In the genomic region with DNA sequence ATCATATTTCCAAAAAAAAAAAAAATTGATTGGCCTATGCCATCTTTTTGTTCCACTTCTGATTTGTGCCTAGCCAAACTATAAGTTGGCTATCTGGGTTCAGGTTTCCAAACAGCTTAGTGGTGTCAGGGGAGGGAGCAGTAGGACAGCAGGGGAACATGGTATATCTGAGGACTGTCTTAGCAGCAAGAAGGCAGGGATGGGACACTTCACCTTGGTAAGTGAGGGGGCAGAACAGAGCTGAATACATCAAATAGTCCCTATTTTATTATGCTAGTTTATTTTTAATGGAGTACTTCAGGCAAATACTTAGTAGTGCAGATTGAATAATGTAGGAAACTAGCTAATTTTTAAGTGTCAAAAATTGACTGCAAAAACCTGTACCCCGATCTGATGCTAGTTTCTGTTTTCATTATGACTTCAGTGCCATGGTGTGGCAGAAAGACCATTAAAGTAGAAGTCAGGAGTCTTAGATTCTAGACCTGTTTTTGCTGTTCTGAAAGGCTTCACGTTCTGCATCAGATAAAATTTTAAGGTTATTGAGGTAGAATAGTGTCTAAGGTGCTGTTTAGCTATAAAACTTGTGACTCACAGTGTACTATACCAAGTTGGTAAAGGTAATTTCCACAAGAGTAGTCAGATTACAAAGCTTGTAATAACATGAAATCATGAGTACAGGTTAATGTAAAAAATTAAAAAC, we compare ENCODE assay signal across 10 cellular contexts. TPM values are rescaled to one million over a fixed set of nuclear protein-coding genes. Genes with fewer than 3 reads are reported as not detected.
DNase-seq lines count a peak whose midpoint lies in the region; ATAC-seq and TF ChIP-seq lines count a peak whose summit lies in the region.
"Had no signal": no experiment of that assay in that cellular context is flagged by ENCODE, and none has a peak within 500 bp of the region (broad histone marks: within the 10 kb centered on the region; RNA-seq: fewer than 3 reads in every experiment).

No MANE protein-coding gene starts in this region.

- POLR2A ChIA-PET in activated CD8-positive, alpha-beta T cell treated with anti-CD3 and anti-CD28 coated beads, Interleukin-2, amount 10 ng/mL, durations not matched to agents 7 days and 5 days (lab: Charles Lee) = interaction anchor here (0.6 to 2.3 kb wide), 12 partner anchors 8 to 271 kb away, joined by 3 to 28 read pairs (median 6); partner anchors contain the start of gene ZNRF2

- CTCF ChIA-PET in activated CD8-positive, alpha-beta T cell treated with anti-CD3 and anti-CD28 coated beads, Interleukin-2, amount 10 ng/mL, durations not matched to agents 7 days and 5 days (lab: Charles Lee) = interaction anchor here (0.7 to 3.0 kb wide), 19 partner anchors 8 to 241 kb away, joined by 3 to 46 read pairs (median 5); no protein-coding TSS in a partner anchor

- no peaks in the 10 kb centered on the region for H3K27me3 Mint-ChIP-seq in activated T-cell treated with anti-CD3 and anti-CD28 coated beads, Interleukin-2, amount 50 U/mL, for 72 hours (ENCODE audit: low read depth)
- no peaks in the 10 kb centered on the region for H3K27me3 Mint-ChIP-seq in activated CD8-positive, alpha-beta T cell treated with anti-CD3 and anti-CD28 coated beads, Interleukin-2, amount 10 ng/mL, durations not matched to agents 7 days and 5 days (ENCODE audit: low read depth)

- H3K4me3 Mint-ChIP-seq in activated T-cell treated with anti-CD3 and anti-CD28 coated beads, Interleukin-2, amount 50 U/mL, for 72 hours = peak overlapping the region; percentile 79 to 92
- H3K4me3 Mint-ChIP-seq in activated CD8-positive, alpha-beta T cell treated with anti-CD3 and anti-CD28 coated beads, Interleukin-2, amount 10 ng/mL, durations not matched to agents 7 days and 5 days = peak overlapping the region; percentile 79
- H3K4me3 Mint-ChIP-seq: neural crest cell had no signal

- no peaks in the 10 kb centered on the region for H3K9me3 ChIP-seq in ascending aorta

- H3K4me1 Mint-ChIP-seq in activated T-cell treated with anti-CD3 and anti-CD28 coated beads, Interleukin-2, amount 50 U/mL, for 72 hours (ENCODE audit: low read depth) = peaks cover 58% of the 10 kb centered on the region
- peaks cover 41% of the 10 kb centered on the region for H3K4me1 Mint-ChIP-seq in activated CD8-positive, alpha-beta T cell treated with anti-CD3 and anti-CD28 coated beads, Interleukin-2, amount 10 ng/mL, durations not matched to agents 7 days and 5 days (ENCODE audit: low read depth)
- H3K4me1 Mint-ChIP-seq: neural crest cell had no signal

- H3K27ac Mint-ChIP-seq in activated T-cell treated with anti-CD3 and anti-CD28 coated beads, Interleukin-2, amount 50 U/mL, for 72 hours = peak overlapping the region; percentile 98
- H3K27ac Mint-ChIP-seq in activated CD8-positive, alpha-beta T cell treated with anti-CD3 and anti-CD28 coated beads, Interleukin-2, amount 10 ng/mL, durations not matched to agents 7 days and 5 days = peak overlapping the region; percentile 97

- peaks cover 6% of the 10 kb centered on the region for H3K4me1 ChIP-seq in rectal smooth muscle tissue (ENCODE audit: control insufficient read depth, insufficient read depth, low read length)
- H3K4me1 ChIP-seq in ascending aorta = peaks cover 3 to 13% of the 10 kb centered on the region in 2 donors

- H3K9me3 Mint-ChIP-seq in activated T-cell treated with anti-CD3 and anti-CD28 coated beads, Interleukin-2, amount 50 U/mL, for 72 hours = peaks cover 2 to 3% of the 10 kb centered on the region in 2 donors
- H3K9me3 Mint-ChIP-seq in activated CD8-positive, alpha-beta T cell treated with anti-CD3 and anti-CD28 coated beads, Interleukin-2, amount 10 ng/mL, durations not matched to agents 7 days and 5 days (ENCODE audit: insufficient read depth) = peaks cover 3% of the 10 kb centered on the region
- H3K9me3 Mint-ChIP-seq: neural crest cell had no signal

- H3K9ac ChIP-seq in rectal smooth muscle tissue (ENCODE audit: low read length) = no peak overlapping the region

- H3K27me3 ChIP-seq in rectal smooth muscle tissue (ENCODE audit: control insufficient read depth, insufficient read depth, low read length) (no peaks in the 10 kb centered on the region), ascending aorta (no peaks in the 10 kb centered on the region)

- intact Hi-C loops in ascending aorta (cut with DNase I) = no loop called here

- no peak for TF ChIP-seq CTCF in ascending aorta (IDR thresholded peaks at IDR 0.05)

- H3K4me3 ChIP-seq in rectal smooth muscle tissue (ENCODE audit: low read length) = peak overlapping the region; percentile 40
- peak overlapping the region in 1 of 2 donors; percentile 35 for H3K4me3 ChIP-seq in ascending aorta

- peak; percentile 92 to 94 for ATAC-seq in activated T-cell treated with anti-CD3 and anti-CD28 coated beads, Interleukin-2, amount 50 U/mL, for 72 hours (replicated peaks in 1 of 2)
- peak; percentile 54 for ATAC-seq in HG03066 (IDR thresholded peaks at IDR 0.05; ENCODE audit: low read depth, unreplicated experiment)
- ATAC-seq in activated CD8-positive, alpha-beta T cell treated with anti-CD3 and anti-CD28 coated beads, Interleukin-2, amount 10 ng/mL, durations not matched to agents 7 days and 5 days = peak; percentile 74

- H3K27ac ChIP-seq in rectal smooth muscle tissue (ENCODE audit: low read depth, low read length) = no peak overlapping the region
- peak overlapping the region in 1 of 2 donors; percentile 21 for H3K27ac ChIP-seq in ascending aorta
- H3K27ac ChIP-seq: C4-2B had no signal

- H3K36me3 Mint-ChIP-seq in activated T-cell treated with anti-CD3 and anti-CD28 coated beads, Interleukin-2, amount 50 U/mL, for 72 hours (ENCODE audit: insufficient read depth in 2 of 2) = peaks cover 9 to 11% of the 10 kb centered on the region in 2 donors
- H3K36me3 Mint-ChIP-seq in activated CD8-positive, alpha-beta T cell treated with anti-CD3 and anti-CD28 coated beads, Interleukin-2, amount 10 ng/mL, durations not matched to agents 7 days and 5 days (ENCODE audit: low read depth) = peaks cover 23% of the 10 kb centered on the region

- no peaks in the 10 kb centered on the region for H3K36me3 ChIP-seq in rectal smooth muscle tissue (ENCODE audit: control insufficient read depth, insufficient read depth, low read length)
- no peaks in the 10 kb centered on the region for H3K36me3 ChIP-seq in ascending aorta

- peak; percentile 15 to 24 for DNase-seq in activated T-cell treated with anti-CD3 and anti-CD28 coated beads, Interleukin-2, amount 50 U/mL, for 72 hours
- no peak for DNase-seq in activated T-cell treated with anti-CD3 and anti-CD28 coated beads, Interleukin-2, amount 50 U/mL, for 1 hour
- no peak for DNase-seq in activated CD8-positive, alpha-beta T cell treated with anti-CD3 and anti-CD28 coated beads, Interleukin-2, amount 10 ng/mL, durations not matched to agents 7 days and 5 days
- DNase-seq in ascending aorta (ENCODE audit: low spot score in 2 of 2) (no peak), NCI-H1105 (lab: John Stamatoyannopoulos, UW) (no peak), HCEC 1CT (no peak)

RNA-seq across cellular contexts. Expression of gene ZNRF2, which starts 38.4 kb away (rescaled TPM):
- 10 to 100 TPM; 18.3 to 19.6 TPM for total RNA-seq in activated T-cell treated with anti-CD3 and anti-CD28 coated beads, Interleukin-2, amount 50 U/mL, for 72 hours
- total RNA-seq in activated CD8-positive, alpha-beta T cell treated with anti-CD3 and anti-CD28 coated beads, Interleukin-2, amount 10 ng/mL, durations not matched to agents 7 days and 5 days = 10 to 100 TPM; 15.1 to 15.2 TPM
- 31.7 TPM for total RNA-seq in ascending aorta

Comparison
In these comparisons a context has a peak if more than half of its experiments do, and no peak if none do; other contexts are left out.
1. DNase-seq: peak in activated T-cell treated with anti-CD3 and anti-CD28 coated beads, Interleukin-2, amount 50 U/mL, for 72 hours (2 of 2); none in activated T-cell treated with anti-CD3 and anti-CD28 coated beads, Interleukin-2, amount 50 U/mL, for 1 hour (single experiment), activated CD8-positive, alpha-beta T cell treated with anti-CD3 and anti-CD28 coated beads, Interleukin-2, amount 10 ng/mL, durations not matched to agents 7 days and 5 days (single experiment), ascending aorta (0 of 2), NCI-H1105 (single experiment) and HCEC 1CT (single experiment).
2. Peak in every context shown above with its lines, with median percentiles within 50 percentile points of each other: ATAC-seq.